In genomic region chr2:44931177-44931795, GRCh38 we compare ENCODE assay signal across 21 cellular contexts. TPM values are rescaled to one million over a fixed set of nuclear protein-coding genes. Genes with fewer than 3 reads are reported as not detected.
"Had no signal": no experiment of that assay in that cellular context is flagged by ENCODE, and none has a peak within 500 bp of the region (broad histone marks: within the 10 kb centered on the region; RNA-seq: fewer than 3 reads in every experiment).

No MANE protein-coding gene starts in this region.

- H3K27ac Mint-ChIP-seq: immature natural killer cell; stimulated activated naive CD8-positive, alpha-beta T cell treated with anti-CD3 and anti-CD28 coated beads, Interleukin-15, amount 100 ng/mL, for 72 hours had no signal

- H3K27ac ChIP-seq: cardiac muscle cell, testis had no signal

- DNase-seq: activated CD4-positive, alpha-beta T cell treated with anti-CD3 and anti-CD28 coated beads, Interleukin-2, amount 50 U/mL, for 1 hour; activated CD4-positive, CD25-positive, alpha-beta regulatory T cell; activated naive CD4-positive, alpha-beta T cell; activated T-cell treated with anti-CD3 and anti-CD28 coated beads, Interleukin-2, amount 50 U/mL, for 4 hours; cortex of kidney; effector memory CD4-positive, alpha-beta T cell; immature natural killer cell; left cardiac atrium; naive thymus-derived CD8-positive, alpha-beta T cell; occipital lobe; stimulated activated CD4-positive, alpha-beta T cell treated with anti-CD3 and anti-CD28 coated beads, Interleukin-4, amount 100 ng/mL, for 1 hour; stimulated activated CD8-positive, alpha-beta memory T cell treated with anti-CD3 and anti-CD28 coated beads, Interleukin-4, amount 100 ng/mL, for 48 hours; stimulated activated naive CD8-positive, alpha-beta T cell treated with anti-CD3 and anti-CD28 coated beads, Interleukin-15, amount 100 ng/mL, for 72 hours; testis had no signal

- H3K4me3 Mint-ChIP-seq: T-helper 1 cell treated with Interleukin-12 subunit alpha and Interleukin-12 subunit beta and Interleukin-4 antibody, amounts not matched to agents 30 μg/mL and 1 μg/mL, for 36 hours had no signal

- H3K4me3 ChIP-seq: cardiac muscle cell, testis had no signal

- H3K27me3 ChIP-seq: testis had no signal

- H3K36me3 Mint-ChIP-seq: immature natural killer cell; naive thymus-derived CD8-positive, alpha-beta T cell had no signal

- H3K9me3 Mint-ChIP-seq: activated T-cell treated with anti-CD3 and anti-CD28 coated beads, Interleukin-2, amount 50 U/mL, for 4 hours; naive thymus-derived CD8-positive, alpha-beta T cell; stimulated activated naive CD8-positive, alpha-beta T cell treated with anti-CD3 and anti-CD28 coated beads, Interleukin-15, amount 100 ng/mL, for 72 hours; T-helper 1 cell treated with Interleukin-12 subunit alpha and Interleukin-12 subunit beta and Interleukin-4 antibody, amounts not matched to agents 30 μg/mL and 1 μg/mL, for 36 hours had no signal

- ATAC-seq: activated T-cell treated with anti-CD3 and anti-CD28 coated beads, Interleukin-2, amount 50 U/mL, for 4 hours; left cardiac atrium; naive thymus-derived CD8-positive, alpha-beta T cell; stimulated activated naive CD8-positive, alpha-beta T cell treated with anti-CD3 and anti-CD28 coated beads, Interleukin-15, amount 100 ng/mL, for 72 hours had no signal

- H3K36me3 ChIP-seq: cardiac muscle cell had no signal

RNA-seq across cellular contexts. Expression of gene SIX3, which starts 10.2 kb away (rescaled TPM):
- total RNA-seq: cardiac muscle cell; epithelial cell of proximal tubule; glomerular endothelial cell; left cardiac atrium; lung microvascular endothelial cell; mononuclear cell; naive thymus-derived CD8-positive, alpha-beta T cell; occipital lobe; ureter had no signal
- polyA plus RNA-seq: cardiac muscle cell; immature natural killer cell; naive thymus-derived CD8-positive, alpha-beta T cell had no signal
